9 cellular contexts compared by ENCODE assay signal in the genomic region with DNA sequence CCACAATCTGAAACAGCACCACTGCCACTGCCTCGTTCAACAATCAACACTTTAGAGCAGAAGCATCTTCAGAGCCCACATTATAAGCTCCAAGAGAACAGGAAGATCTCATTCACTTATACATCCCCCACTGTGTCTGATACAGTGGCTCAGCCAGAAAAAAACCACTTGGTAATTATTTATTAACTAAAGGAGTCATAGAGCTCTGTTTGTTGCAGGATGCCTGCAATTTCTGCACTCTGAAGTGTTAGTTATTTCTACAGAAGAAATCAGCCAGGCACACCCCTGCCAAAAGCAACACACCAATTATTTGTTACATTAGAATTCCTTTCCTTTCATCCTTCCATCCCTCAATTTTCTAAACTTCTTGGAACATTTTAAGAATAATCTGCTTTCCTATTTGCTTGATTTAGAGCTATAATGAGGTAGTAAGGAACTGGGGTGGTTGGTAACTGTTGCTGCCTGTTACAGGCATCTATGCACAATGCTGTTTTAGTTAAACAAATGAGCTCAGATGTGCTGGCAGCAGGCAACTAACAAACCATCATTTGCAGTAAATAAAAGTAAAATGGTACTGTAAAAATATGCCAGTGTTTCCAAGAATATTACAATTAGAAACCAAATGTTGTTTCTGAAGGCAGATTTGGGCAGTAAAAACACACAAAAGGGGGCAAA. TPM values are rescaled to one million over a fixed set of nuclear protein-coding genes. Genes with fewer than 3 reads are reported as not detected.
DNase-seq lines count a peak whose midpoint lies in the region; ATAC-seq and TF ChIP-seq lines count a peak whose summit lies in the region.
"Had no signal": no experiment of that assay in that cellular context is flagged by ENCODE, and none has a peak within 500 bp of the region (broad histone marks: within the 10 kb centered on the region; RNA-seq: fewer than 3 reads in every experiment).

No MANE protein-coding gene starts in this region.

- H3K27me3 Mint-ChIP-seq in activated naive CD4-positive, alpha-beta T cell treated with anti-CD3 and anti-CD28 coated beads, Interleukin-2, amount 10 ng/mL, durations not matched to agents 7 days and 5 days = no peaks in the 10 kb centered on the region
- H3K27me3 Mint-ChIP-seq in type B pancreatic cell (no peaks in the 10 kb centered on the region), nephron progenitor cell (ENCODE audit: low read depth, poor library complexity) (peaks cover 4% of the 10 kb centered on the region)

- H3K4me3 Mint-ChIP-seq in activated naive CD4-positive, alpha-beta T cell treated with anti-CD3 and anti-CD28 coated beads, Interleukin-2, amount 10 ng/mL, durations not matched to agents 7 days and 5 days = no peak overlapping the region
- H3K4me3 Mint-ChIP-seq in type B pancreatic cell = no peak overlapping the region
- H3K4me3 Mint-ChIP-seq in nephron progenitor cell = no peak overlapping the region

- TF ChIP-seq CTCF in type B pancreatic cell (conservative IDR thresholded peaks at IDR 0.05) = no peak
- no peak for TF ChIP-seq CTCF in nephron progenitor cell (IDR thresholded peaks at IDR 0.05)

- CTCF ChIA-PET in activated naive CD4-positive, alpha-beta T cell treated with anti-CD3 and anti-CD28 coated beads, Interleukin-2, amount 10 ng/mL, durations not matched to agents 7 days and 5 days (lab: Charles Lee) = interaction anchor here (0.7 to 0.8 kb wide), 2 partner anchors 15 to 989 kb away, joined by 4 read pairs; no protein-coding TSS in a partner anchor

- no peak for DNase-seq in activated naive CD4-positive, alpha-beta T cell treated with anti-CD3 and anti-CD28 coated beads, Interleukin-2, amount 10 ng/mL, durations not matched to agents 7 days and 5 days
- DNase-seq in activated naive CD4-positive, alpha-beta T cell treated with Interleukin-2 at 50 U/mL for 16 hours = no peak
- DNase-seq in inferior parietal cortex (ENCODE audit: extremely low spot score) (peak; percentile 35), type B pancreatic cell (ENCODE audit: extremely low spot score, unreplicated experiment) (no peak), nephron progenitor cell (no peak), HuH-7 (ENCODE audit: low spot score) (no peak)

- ATAC-seq in HG03558 (IDR thresholded peaks at IDR 0.05; ENCODE audit: extremely low read depth, unreplicated experiment) (peak; percentile 52), GM21381 (IDR thresholded peaks at IDR 0.05; ENCODE audit: unreplicated experiment) (no peak)
- ATAC-seq: SK-N-SH treated with all-trans-retinoic acid at 6 μM for 48 hours had no signal

- H3K27ac Mint-ChIP-seq in activated naive CD4-positive, alpha-beta T cell treated with anti-CD3 and anti-CD28 coated beads, Interleukin-2, amount 10 ng/mL, durations not matched to agents 7 days and 5 days = peak overlapping the region; percentile 62
- H3K27ac Mint-ChIP-seq in type B pancreatic cell = peak overlapping the region; percentile 24
- no peak overlapping the region for H3K27ac Mint-ChIP-seq in nephron progenitor cell

- peaks cover 39% of the 10 kb centered on the region for H3K4me1 Mint-ChIP-seq in activated naive CD4-positive, alpha-beta T cell treated with anti-CD3 and anti-CD28 coated beads, Interleukin-2, amount 10 ng/mL, durations not matched to agents 7 days and 5 days
- H3K4me1 Mint-ChIP-seq in type B pancreatic cell (ENCODE audit: unreplicated experiment) (peaks cover 16% of the 10 kb centered on the region), nephron progenitor cell (no peaks in the 10 kb centered on the region)

- H3K9me3 Mint-ChIP-seq in activated naive CD4-positive, alpha-beta T cell treated with anti-CD3 and anti-CD28 coated beads, Interleukin-2, amount 10 ng/mL, durations not matched to agents 7 days and 5 days = peaks cover 4% of the 10 kb centered on the region
- H3K9me3 Mint-ChIP-seq in type B pancreatic cell (no peaks in the 10 kb centered on the region), nephron progenitor cell (peaks cover 7% of the 10 kb centered on the region)

- H3K36me3 Mint-ChIP-seq in activated naive CD4-positive, alpha-beta T cell treated with anti-CD3 and anti-CD28 coated beads, Interleukin-2, amount 10 ng/mL, durations not matched to agents 7 days and 5 days = peaks cover 6% of the 10 kb centered on the region
- H3K36me3 Mint-ChIP-seq in type B pancreatic cell (peaks cover 8% of the 10 kb centered on the region), nephron progenitor cell (ENCODE audit: low read depth) (peaks cover 13% of the 10 kb centered on the region)

RNA-seq across cellular contexts. Expression of gene DYM, which starts 59.9 kb away (rescaled TPM):
- 65.0 and 68.8 TPM in 2 replicates for total RNA-seq in type B pancreatic cell (ENCODE audit: low replicate concordance)
